Comparison of ENCODE assay signal across 1 cellular context in the genomic region with DNA sequence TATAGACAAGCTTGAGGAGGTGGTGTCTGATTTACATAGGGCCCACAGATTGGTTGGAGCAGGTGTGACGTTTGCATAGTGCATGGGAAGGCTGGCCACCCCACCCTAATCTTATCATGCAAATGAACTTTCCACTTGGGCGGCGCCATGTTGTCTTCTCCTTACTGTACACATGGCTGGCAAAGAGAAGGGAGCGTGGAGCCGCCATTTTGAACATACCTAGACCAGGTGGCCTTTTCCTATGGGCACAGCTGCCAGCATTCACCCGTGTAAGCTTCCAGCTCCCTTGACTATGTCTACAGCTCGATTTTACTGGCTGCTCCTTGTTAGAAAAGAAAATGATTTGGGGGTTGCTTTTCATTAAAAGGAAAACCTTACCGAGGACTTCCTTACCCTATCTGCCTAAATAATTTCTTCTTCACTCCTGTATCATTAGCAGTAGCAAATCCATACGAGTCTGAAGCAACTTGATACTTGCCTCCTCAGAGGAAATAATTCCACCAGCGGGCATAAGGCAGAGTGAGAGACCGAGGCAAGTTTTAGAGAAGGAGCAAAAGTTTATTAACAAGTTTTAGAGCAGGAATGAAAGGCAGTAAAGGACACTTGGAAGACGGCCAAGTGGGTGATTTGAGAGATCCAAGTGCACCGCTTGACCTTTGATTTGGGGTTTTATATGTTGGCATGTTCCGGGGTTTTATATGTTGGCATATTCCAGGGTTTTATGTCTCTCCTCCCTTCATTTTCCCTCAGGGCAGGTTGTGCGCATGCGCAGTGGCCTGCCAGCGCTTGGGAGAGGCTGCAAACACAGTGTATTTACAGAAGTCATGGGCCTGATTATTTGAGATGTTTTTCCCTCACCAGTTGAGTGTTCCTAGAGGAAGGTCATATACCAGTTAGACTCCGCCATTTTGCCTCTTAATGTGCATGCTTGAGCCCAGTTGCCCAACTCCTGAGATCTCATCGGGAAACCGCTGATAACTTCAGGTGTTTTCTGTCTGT.
TF ChIP-seq lines count a peak whose summit lies in the region.

No MANE protein-coding gene starts in this region.

TF ChIP-seq in K562, 482 proteins besides CTCF, POLR2A, EP300 and RAD21 (continued from another document and continues in another):
- 0 out of 2 replicates have a peak, but pooled peaks have one; percentile 13 for TF ChIP-seq HIVEP1 (CRISPR knock-in tag; IDR thresholded peaks at IDR 0.05)
- no peak for TF ChIP-seq RUNX1 (IDR thresholded peaks at IDR 0.05; ENCODE audit: low read depth)
- TF ChIP-seq ZC3H8 (IDR thresholded peaks at IDR 0.05) = peak; percentile 17; the same call in 1 of the 2 replicates
- TF ChIP-seq ZNF316 (IDR thresholded peaks at IDR 0.05) = no peak
- TF ChIP-seq FOXK2 (conservative IDR thresholded peaks at IDR 0.05 in 1 of 2, IDR thresholded peaks at IDR 0.05 in 1 of 2; ENCODE audit: low read depth in 2 of 2) = peak; percentile 97 to 99
- TF ChIP-seq, protein P1, sequence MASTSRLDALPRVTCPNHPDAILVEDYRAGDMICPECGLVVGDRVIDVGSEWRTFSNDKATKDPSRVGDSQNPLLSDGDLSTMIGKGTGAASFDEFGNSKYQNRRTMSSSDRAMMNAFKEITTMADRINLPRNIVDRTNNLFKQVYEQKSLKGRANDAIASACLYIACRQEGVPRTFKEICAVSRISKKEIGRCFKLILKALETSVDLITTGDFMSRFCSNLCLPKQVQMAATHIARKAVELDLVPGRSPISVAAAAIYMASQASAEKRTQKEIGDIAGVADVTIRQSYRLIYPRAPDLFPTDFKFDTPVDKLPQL (IDR thresholded peaks at IDR 0.05; ENCODE audit: extremely low read depth, insufficient read length) = peak; percentile 8
- TF ChIP-seq SMARCA4 (IDR thresholded peaks at IDR 0.05) = 0 out of 2 replicates have a peak, but pooled peaks have one; percentile 12
- no peak for TF ChIP-seq ZBED1 (IDR thresholded peaks at IDR 0.05)
- no peak for TF ChIP-seq EZH2 (IDR thresholded peaks at IDR 0.05; ENCODE audit: borderline replicate concordance, low read depth, low read length)
- TF ChIP-seq POLR2AphosphoS5 (IDR thresholded peaks at IDR 0.05; ENCODE audit: control insufficient read depth, insufficient read depth, low read depth, low read length) = peak; percentile 51
- no peak for TF ChIP-seq HEY1 (CRISPR knock-in tag; IDR thresholded peaks at IDR 0.05; ENCODE audit: borderline replicate concordance)
- TF ChIP-seq ZSCAN29 (IDR thresholded peaks at IDR 0.05) = no peak
- TF ChIP-seq, protein P2, sequence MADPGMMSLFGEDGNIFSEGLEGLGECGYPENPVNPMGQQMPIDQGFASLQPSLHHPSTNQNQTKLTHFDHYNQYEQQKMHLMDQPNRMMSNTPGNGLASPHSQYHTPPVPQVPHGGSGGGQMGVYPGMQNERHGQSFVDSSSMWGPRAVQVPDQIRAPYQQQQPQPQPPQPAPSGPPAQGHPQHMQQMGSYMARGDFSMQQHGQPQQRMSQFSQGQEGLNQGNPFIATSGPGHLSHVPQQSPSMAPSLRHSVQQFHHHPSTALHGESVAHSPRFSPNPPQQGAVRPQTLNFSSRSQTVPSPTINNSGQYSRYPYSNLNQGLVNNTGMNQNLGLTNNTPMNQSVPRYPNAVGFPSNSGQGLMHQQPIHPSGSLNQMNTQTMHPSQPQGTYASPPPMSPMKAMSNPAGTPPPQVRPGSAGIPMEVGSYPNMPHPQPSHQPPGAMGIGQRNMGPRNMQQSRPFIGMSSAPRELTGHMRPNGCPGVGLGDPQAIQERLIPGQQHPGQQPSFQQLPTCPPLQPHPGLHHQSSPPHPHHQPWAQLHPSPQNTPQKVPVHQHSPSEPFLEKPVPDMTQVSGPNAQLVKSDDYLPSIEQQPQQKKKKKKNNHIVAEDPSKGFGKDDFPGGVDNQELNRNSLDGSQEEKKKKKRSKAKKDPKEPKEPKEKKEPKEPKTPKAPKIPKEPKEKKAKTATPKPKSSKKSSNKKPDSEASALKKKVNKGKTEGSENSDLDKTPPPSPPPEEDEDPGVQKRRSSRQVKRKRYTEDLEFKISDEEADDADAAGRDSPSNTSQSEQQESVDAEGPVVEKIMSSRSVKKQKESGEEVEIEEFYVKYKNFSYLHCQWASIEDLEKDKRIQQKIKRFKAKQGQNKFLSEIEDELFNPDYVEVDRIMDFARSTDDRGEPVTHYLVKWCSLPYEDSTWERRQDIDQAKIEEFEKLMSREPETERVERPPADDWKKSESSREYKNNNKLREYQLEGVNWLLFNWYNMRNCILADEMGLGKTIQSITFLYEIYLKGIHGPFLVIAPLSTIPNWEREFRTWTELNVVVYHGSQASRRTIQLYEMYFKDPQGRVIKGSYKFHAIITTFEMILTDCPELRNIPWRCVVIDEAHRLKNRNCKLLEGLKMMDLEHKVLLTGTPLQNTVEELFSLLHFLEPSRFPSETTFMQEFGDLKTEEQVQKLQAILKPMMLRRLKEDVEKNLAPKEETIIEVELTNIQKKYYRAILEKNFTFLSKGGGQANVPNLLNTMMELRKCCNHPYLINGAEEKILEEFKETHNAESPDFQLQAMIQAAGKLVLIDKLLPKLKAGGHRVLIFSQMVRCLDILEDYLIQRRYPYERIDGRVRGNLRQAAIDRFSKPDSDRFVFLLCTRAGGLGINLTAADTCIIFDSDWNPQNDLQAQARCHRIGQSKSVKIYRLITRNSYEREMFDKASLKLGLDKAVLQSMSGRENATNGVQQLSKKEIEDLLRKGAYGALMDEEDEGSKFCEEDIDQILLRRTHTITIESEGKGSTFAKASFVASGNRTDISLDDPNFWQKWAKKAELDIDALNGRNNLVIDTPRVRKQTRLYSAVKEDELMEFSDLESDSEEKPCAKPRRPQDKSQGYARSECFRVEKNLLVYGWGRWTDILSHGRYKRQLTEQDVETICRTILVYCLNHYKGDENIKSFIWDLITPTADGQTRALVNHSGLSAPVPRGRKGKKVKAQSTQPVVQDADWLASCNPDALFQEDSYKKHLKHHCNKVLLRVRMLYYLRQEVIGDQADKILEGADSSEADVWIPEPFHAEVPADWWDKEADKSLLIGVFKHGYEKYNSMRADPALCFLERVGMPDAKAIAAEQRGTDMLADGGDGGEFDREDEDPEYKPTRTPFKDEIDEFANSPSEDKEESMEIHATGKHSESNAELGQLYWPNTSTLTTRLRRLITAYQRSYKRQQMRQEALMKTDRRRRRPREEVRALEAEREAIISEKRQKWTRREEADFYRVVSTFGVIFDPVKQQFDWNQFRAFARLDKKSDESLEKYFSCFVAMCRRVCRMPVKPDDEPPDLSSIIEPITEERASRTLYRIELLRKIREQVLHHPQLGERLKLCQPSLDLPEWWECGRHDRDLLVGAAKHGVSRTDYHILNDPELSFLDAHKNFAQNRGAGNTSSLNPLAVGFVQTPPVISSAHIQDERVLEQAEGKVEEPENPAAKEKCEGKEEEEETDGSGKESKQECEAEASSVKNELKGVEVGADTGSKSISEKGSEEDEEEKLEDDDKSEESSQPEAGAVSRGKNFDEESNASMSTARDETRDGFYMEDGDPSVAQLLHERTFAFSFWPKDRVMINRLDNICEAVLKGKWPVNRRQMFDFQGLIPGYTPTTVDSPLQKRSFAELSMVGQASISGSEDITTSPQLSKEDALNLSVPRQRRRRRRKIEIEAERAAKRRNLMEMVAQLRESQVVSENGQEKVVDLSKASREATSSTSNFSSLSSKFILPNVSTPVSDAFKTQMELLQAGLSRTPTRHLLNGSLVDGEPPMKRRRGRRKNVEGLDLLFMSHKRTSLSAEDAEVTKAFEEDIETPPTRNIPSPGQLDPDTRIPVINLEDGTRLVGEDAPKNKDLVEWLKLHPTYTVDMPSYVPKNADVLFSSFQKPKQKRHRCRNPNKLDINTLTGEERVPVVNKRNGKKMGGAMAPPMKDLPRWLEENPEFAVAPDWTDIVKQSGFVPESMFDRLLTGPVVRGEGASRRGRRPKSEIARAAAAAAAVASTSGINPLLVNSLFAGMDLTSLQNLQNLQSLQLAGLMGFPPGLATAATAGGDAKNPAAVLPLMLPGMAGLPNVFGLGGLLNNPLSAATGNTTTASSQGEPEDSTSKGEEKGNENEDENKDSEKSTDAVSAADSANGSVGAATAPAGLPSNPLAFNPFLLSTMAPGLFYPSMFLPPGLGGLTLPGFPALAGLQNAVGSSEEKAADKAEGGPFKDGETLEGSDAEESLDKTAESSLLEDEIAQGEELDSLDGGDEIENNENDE (IDR thresholded peaks at IDR 0.05; ENCODE audit: low read depth, low read length) = no peak
- TF ChIP-seq, protein P3, sequence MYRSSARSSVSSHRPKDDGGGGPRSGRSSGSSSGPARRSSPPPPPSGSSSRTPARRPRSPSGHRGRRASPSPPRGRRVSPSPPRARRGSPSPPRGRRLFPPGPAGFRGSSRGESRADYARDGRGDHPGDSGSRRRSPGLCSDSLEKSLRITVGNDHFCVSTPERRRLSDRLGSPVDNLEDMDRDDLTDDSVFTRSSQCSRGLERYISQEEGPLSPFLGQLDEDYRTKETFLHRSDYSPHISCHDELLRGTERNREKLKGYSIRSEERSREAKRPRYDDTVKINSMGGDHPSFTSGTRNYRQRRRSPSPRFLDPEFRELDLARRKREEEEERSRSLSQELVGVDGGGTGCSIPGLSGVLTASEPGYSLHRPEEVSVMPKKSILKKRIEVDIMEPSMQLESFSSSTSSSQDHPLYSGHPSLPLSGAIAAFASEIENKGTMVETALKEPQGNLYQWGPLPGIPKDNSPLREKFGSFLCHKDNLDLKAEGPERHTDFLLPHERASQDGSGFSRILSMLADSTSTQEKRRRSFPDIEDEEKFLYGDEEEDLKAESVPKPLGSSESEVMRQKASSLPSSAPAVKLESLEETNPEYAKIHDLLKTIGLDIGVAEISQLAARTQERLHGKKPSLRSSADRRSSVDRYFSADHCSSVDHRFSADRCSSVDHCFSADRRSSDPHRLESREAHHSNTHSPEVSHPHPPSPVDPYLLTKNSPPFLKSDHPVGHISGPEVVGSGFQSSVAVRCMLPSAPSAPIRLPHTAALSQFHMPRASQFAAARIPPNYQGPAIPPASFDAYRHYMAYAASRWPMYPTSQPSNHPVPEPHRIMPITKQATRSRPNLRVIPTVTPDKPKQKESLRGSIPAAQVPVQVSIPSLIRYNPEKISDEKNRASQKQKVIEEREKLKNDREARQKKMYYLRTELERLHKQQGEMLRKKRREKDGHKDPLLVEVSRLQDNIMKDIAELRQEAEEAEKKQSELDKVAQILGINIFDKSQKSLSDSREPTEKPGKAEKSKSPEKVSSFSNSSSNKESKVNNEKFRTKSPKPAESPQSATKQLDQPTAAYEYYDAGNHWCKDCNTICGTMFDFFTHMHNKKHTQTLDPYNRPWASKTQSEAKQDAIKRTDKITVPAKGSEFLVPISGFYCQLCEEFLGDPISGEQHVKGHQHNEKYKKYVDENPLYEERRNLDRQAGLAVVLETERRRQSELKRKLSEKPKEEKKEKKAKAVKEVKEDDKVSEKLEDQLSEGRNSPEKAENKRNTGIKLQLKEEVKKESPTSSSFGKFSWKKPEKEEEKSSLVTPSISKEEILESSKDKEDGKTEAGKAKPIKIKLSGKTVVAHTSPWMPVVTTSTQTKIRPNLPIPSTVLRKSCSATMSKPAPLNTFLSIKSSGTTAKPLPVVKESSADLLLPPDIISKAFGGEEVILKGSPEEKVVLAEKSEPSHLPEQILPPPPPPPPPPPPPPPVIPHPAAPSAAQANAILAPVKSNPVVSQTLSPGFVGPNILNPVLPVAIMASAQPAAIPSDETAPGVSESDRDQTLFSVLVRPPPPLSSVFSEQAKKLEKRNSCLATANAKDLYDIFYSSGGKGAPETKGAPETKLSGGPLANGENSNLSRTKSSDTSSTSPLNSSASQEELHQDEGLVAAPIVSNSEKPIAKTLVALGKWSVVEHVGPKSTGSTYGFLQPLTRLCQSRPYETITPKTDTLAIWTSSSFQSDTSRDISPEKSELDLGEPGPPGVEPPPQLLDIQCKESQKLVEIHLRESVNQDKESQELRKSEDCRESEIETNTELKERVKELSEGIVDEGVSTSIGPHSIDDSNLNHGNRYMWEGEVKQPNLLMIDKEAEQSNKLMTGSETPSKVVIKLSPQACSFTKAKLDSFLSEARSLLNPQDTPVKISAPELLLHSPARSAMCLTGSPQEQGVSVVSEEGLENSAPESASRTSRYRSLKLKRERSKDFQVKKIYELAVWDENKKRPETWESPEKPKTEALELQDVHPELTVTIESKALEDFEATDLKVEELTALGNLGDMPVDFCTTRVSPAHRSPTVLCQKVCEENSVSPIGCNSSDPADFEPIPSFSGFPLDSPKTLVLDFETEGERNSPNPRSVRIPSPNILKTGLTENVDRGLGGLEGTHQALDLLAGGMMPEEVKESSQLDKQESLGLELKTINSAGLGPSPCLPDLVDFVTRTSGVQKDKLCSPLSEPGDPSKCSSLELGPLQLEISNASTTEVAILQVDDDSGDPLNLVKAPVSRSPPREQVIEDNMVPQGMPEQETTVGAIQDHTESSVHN (IDR thresholded peaks at IDR 0.05; ENCODE audit: borderline replicate concordance in 1 of 2, low read depth in 1 of 2) = 0 out of 4 replicates have a peak, but pooled peaks of 1 of the 2 experiments have one; percentile 12
- TF ChIP-seq GTF2A2 (tag; IDR thresholded peaks at IDR 0.05) = peak; percentile 63; the same call in 1 of the 2 replicates
- TF ChIP-seq, protein P4, sequence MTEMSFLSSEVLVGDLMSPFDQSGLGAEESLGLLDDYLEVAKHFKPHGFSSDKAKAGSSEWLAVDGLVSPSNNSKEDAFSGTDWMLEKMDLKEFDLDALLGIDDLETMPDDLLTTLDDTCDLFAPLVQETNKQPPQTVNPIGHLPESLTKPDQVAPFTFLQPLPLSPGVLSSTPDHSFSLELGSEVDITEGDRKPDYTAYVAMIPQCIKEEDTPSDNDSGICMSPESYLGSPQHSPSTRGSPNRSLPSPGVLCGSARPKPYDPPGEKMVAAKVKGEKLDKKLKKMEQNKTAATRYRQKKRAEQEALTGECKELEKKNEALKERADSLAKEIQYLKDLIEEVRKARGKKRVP (CRISPR knock-in tag; IDR thresholded peaks at IDR 0.05) = peak; percentile 20; the same call in 1 of the 2 replicates
- TF ChIP-seq HMG20B (CRISPR knock-in tag; IDR thresholded peaks at IDR 0.05) = 0 out of 2 replicates have a peak, but pooled peaks have one; percentile 28
- TF ChIP-seq ELF2 (CRISPR knock-in tag; IDR thresholded peaks at IDR 0.05) = no peak
- TF ChIP-seq, protein P5, sequence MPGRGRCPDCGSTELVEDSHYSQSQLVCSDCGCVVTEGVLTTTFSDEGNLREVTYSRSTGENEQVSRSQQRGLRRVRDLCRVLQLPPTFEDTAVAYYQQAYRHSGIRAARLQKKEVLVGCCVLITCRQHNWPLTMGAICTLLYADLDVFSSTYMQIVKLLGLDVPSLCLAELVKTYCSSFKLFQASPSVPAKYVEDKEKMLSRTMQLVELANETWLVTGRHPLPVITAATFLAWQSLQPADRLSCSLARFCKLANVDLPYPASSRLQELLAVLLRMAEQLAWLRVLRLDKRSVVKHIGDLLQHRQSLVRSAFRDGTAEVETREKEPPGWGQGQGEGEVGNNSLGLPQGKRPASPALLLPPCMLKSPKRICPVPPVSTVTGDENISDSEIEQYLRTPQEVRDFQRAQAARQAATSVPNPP (IDR thresholded peaks at IDR 0.05; ENCODE audit: borderline replicate concordance, insufficient read depth, insufficient read length) = no peak
- TF ChIP-seq, protein P6, sequence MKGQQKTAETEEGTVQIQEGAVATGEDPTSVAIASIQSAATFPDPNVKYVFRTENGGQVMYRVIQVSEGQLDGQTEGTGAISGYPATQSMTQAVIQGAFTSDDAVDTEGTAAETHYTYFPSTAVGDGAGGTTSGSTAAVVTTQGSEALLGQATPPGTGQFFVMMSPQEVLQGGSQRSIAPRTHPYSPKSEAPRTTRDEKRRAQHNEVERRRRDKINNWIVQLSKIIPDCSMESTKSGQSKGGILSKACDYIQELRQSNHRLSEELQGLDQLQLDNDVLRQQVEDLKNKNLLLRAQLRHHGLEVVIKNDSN (CRISPR knock-in tag; IDR thresholded peaks at IDR 0.05) = peak; percentile 45; the same call in 1 of the 2 replicates
- TF ChIP-seq NR2C1 (IDR thresholded peaks at IDR 0.05) = peak; percentile 72
- TF ChIP-seq NR2C1 (tag; IDR thresholded peaks at IDR 0.05) = peak; percentile 60
- TF ChIP-seq ELF4 (CRISPR knock-in tag; IDR thresholded peaks at IDR 0.05) = no peak
- TF ChIP-seq MAFK (IDR thresholded peaks at IDR 0.05; ENCODE audit: low read length) = no peak
